In genomic region chr20:62129731-62130531, GRCh38 we compare ENCODE assay signal across 20 cellular contexts. TPM values are rescaled to one million over a fixed set of nuclear protein-coding genes. Genes with fewer than 3 reads are reported as not detected.
DNase-seq lines count a peak whose midpoint lies in the region; ATAC-seq and TF ChIP-seq lines count a peak whose summit lies in the region.
"Had no signal": no experiment of that assay in that cellular context is flagged by ENCODE, and none has a peak within 500 bp of the region (broad histone marks: within the 10 kb centered on the region; RNA-seq: fewer than 3 reads in every experiment).

No MANE protein-coding gene starts in this region.

- POLR2A ChIA-PET in CD8-positive, alpha-beta T cell (lab: Charles Lee) = interaction anchor here (0.5 to 1.5 kb wide), 4 partner anchors 9 to 97 kb away, joined by 3 to 4 read pairs (median 3); partner anchors contain the start of genes PSMA7 and SS18L1

- intact Hi-C loops in CD8-positive, alpha-beta T cell (cut with DNase I, micrococcal nuclease) = loop anchor here in 1 of 2 experiments (10.0 kb wide), 1 partner anchor 675 kb away; the partner anchor contains the start of gene OGFR
- intact Hi-C loops in dorsolateral prefrontal cortex (cut with DNase I) = no loop called here

- no peak overlapping the region for H3K4me3 Mint-ChIP-seq in CD8-positive, alpha-beta T cell
- H3K4me3 Mint-ChIP-seq in central memory CD8-positive, alpha-beta T cell = no peak overlapping the region

- peak overlapping the region; percentile 100 for H3K4me2 ChIP-seq in BLaER1

- CTCF ChIA-PET in CD8-positive, alpha-beta T cell (lab: Charles Lee) = interaction anchor here (1.0 to 2.6 kb wide), 3 partner anchors 11 to 120 kb away, joined by 3 to 9 read pairs (median 7); no protein-coding TSS in a partner anchor

- H3K27ac ChIP-seq in BLaER1 (peak overlapping the region; percentile 89), dorsolateral prefrontal cortex (peak overlapping the region in 10 of 59 donors; percentile 1 to 46 (median 34))
- no peak overlapping the region for H3K27ac ChIP-seq in CD8-positive, alpha-beta T cell (ENCODE audit: low read depth, low read length)
- H3K27ac ChIP-seq: coronary artery, parathyroid adenoma, upper lobe of left lung had no signal

- no peak for ATAC-seq in CD8-positive, alpha-beta T cell
- ATAC-seq in central memory CD8-positive, alpha-beta T cell (replicated peaks; ENCODE audit: extremely low read depth, poor library complexity, severe bottlenecking) = no peak
- ATAC-seq in HG03039 (IDR thresholded peaks at IDR 0.05; ENCODE audit: unreplicated experiment) = no peak
- ATAC-seq in HG03520 (IDR thresholded peaks at IDR 0.05; ENCODE audit: unreplicated experiment) = no peak
- ATAC-seq: T-helper 17 cell had no signal

- H3K9me3 Mint-ChIP-seq in CD8-positive, alpha-beta T cell = no peaks in the 10 kb centered on the region
- H3K9me3 Mint-ChIP-seq in central memory CD8-positive, alpha-beta T cell = no peaks in the 10 kb centered on the region

- peaks cover 100% of the 10 kb centered on the region for H3K4me1 ChIP-seq in BLaER1
- H3K4me1 ChIP-seq in CD8-positive, alpha-beta T cell (ENCODE audit: insufficient read depth, low read length) = peaks cover 5% of the 10 kb centered on the region
- H3K4me1 ChIP-seq: parathyroid adenoma had no signal

- DNase-seq in CD8-positive, alpha-beta T cell = no peak
- DNase-seq in NCI-H510A treated with DMSO at 0.1 percent for 48 hours (lab: John Stamatoyannopoulos, UW) (peak; percentile 54), ureter (ENCODE audit: low spot score) (no peak), dorsolateral prefrontal cortex (no peak)
- no peak for DNase-seq in central memory CD8-positive, alpha-beta T cell (ENCODE audit: low spot score in 2 of 2)
- DNase-seq: activated CD4-positive, alpha-beta T cell treated with anti-CD3 and anti-CD28 coated beads, Interleukin-2, amount 50 U/mL, for 48 hours; activated T-cell treated with anti-CD3 and anti-CD28 coated beads, Interleukin-2, amount 50 U/mL, for 48 hours; AML-193; GDM1; hippocampal formation; islet precursor cell; NCI-H187 treated with DMSO at 0.1 percent for 48 hours; stimulated activated CD4-positive, alpha-beta T cell treated with anti-CD3 and anti-CD28 coated beads, Interleukin-2, amount 100 ng/mL, for 48 hours; T-helper 17 cell had no signal

- H3K27ac Mint-ChIP-seq in CD8-positive, alpha-beta T cell = peak overlapping the region; percentile 64
- H3K27ac Mint-ChIP-seq in central memory CD8-positive, alpha-beta T cell (ENCODE audit: low read depth) = peak overlapping the region; percentile 65
- H3K27ac Mint-ChIP-seq: T-helper 17 cell had no signal

- peaks cover 83% of the 10 kb centered on the region for H3K36me3 ChIP-seq in BLaER1
- H3K36me3 ChIP-seq in CD8-positive, alpha-beta T cell (ENCODE audit: insufficient read depth, low read length) = peaks cover 89% of the 10 kb centered on the region

- H3K27me3 ChIP-seq in BLaER1 = no peaks in the 10 kb centered on the region
- no peaks in the 10 kb centered on the region for H3K27me3 ChIP-seq in CD8-positive, alpha-beta T cell (ENCODE audit: insufficient read depth, low read length)
- no peaks in the 10 kb centered on the region for H3K27me3 ChIP-seq in dorsolateral prefrontal cortex
- H3K27me3 ChIP-seq: upper lobe of left lung had no signal

- peaks cover 38% of the 10 kb centered on the region for H3K4me1 Mint-ChIP-seq in CD8-positive, alpha-beta T cell (ENCODE audit: low read depth)
- H3K4me1 Mint-ChIP-seq in central memory CD8-positive, alpha-beta T cell = peaks cover 31% of the 10 kb centered on the region

- peaks cover 61% of the 10 kb centered on the region for H4K20me1 ChIP-seq in BLaER1

- no peaks in the 10 kb centered on the region for H3K9me3 ChIP-seq in BLaER1
- no peaks in the 10 kb centered on the region for H3K9me3 ChIP-seq in CD8-positive, alpha-beta T cell (ENCODE audit: low read length)
- H3K9me3 ChIP-seq: upper lobe of left lung had no signal

- H3K36me3 Mint-ChIP-seq in CD8-positive, alpha-beta T cell = peaks cover 97% of the 10 kb centered on the region
- peaks cover 53% of the 10 kb centered on the region for H3K36me3 Mint-ChIP-seq in central memory CD8-positive, alpha-beta T cell (ENCODE audit: insufficient read depth)

- no peak for TF ChIP-seq CTCF in CD8-positive, alpha-beta T cell (IDR thresholded peaks at IDR 0.05)
- no peak for TF ChIP-seq CTCF in dorsolateral prefrontal cortex (IDR thresholded peaks at IDR 0.05 in 54 of 56, conservative IDR thresholded peaks at IDR 0.05 in 2 of 56; ENCODE audit: low read depth in 1 of 56, partially characterized antibody in 56 of 56)

- H3K4me3 ChIP-seq in BLaER1 (peak overlapping the region; percentile 59), dorsolateral prefrontal cortex (no peak overlapping the region)
- H3K4me3 ChIP-seq in CD8-positive, alpha-beta T cell (ENCODE audit: low read depth, low read length) = no peak overlapping the region
- H3K4me3 ChIP-seq: coronary artery, upper lobe of left lung had no signal

- peak overlapping the region; percentile 75 for H3K9ac ChIP-seq in BLaER1
- H3K9ac ChIP-seq: parathyroid adenoma had no signal

- H3K27me3 Mint-ChIP-seq in CD8-positive, alpha-beta T cell (ENCODE audit: low read depth) = no peaks in the 10 kb centered on the region
- no peaks in the 10 kb centered on the region for H3K27me3 Mint-ChIP-seq in central memory CD8-positive, alpha-beta T cell
- H3K27me3 Mint-ChIP-seq: T-helper 17 cell had no signal

RNA-seq across cellular contexts. Expression of gene LSM14B, which starts 7.7 kb away (rescaled TPM):
- total RNA-seq in CD8-positive, alpha-beta T cell = 10 to 100 TPM; 58.2 to 64.6 TPM
- total RNA-seq in ureter = 39.0 TPM
- total RNA-seq in dorsolateral prefrontal cortex = 10 to 100 TPM; 50.8 to 92.9 (median 73.1) TPM

RNA-seq across cellular contexts. Expression of gene PSMA7, which starts 13.3 kb away (rescaled TPM):
- total RNA-seq in CD8-positive, alpha-beta T cell = 100 to 1,000 TPM; 170 to 179 TPM
- total RNA-seq in ureter (181 TPM), dorsolateral prefrontal cortex (100 to 1,000 TPM in 114 of 120 experiments, 10 to 100 TPM in 6; 92.8 to 154 (median 124) TPM)

RNA-seq across cellular contexts. Expression of gene SS18L1, which starts 13.6 kb away (rescaled TPM):
- 10 to 100 TPM; 12.6 to 12.9 TPM for total RNA-seq in CD8-positive, alpha-beta T cell
- total RNA-seq in ureter (15.6 TPM), dorsolateral prefrontal cortex (10 to 100 TPM; 23.7 to 55.2 (median 35.7) TPM)

RNA-seq across cellular contexts. Expression of gene MTG2, which starts 52.9 kb away (rescaled TPM):
- 1 to 10 TPM; 7.7 to 8.8 TPM for total RNA-seq in CD8-positive, alpha-beta T cell
- total RNA-seq in ureter (35.5 TPM), dorsolateral prefrontal cortex (10 to 100 TPM; 29.6 to 57.5 (median 39.1) TPM)
